ENCODE assay signal across 8 cellular contexts in the genomic region with DNA sequence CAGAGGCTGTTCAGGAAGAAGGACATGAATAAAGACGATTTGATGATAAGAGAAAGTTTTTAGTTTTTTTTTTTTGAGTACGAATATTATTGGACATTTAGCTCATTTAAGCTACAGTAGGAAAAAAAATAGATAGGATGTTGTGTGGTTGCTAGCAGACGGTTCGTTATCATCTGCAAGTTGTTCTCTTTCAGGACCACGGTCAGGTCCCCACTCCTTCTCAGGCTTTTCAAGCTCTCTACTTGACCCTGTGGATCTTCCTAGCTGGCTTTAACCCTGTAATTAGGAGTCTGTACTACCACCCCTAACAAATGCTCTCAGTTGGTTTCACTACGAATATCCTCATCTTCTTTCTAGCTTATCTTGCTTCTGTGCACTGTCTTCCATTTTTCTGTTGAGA. TPM values are rescaled to one million over a fixed set of nuclear protein-coding genes. Genes with fewer than 3 reads are reported as not detected.
A peak's percentile ranks its signal among the peaks of the same experiment; 100 is the strongest.
DNase-seq lines count a peak whose midpoint lies in the region; ATAC-seq and FAIRE-seq lines count a peak whose summit lies in the region.

No MANE protein-coding gene starts in this region.

- no peak for ATAC-seq in GM18502 (IDR thresholded peaks at IDR 0.05; ENCODE audit: poor library complexity, unreplicated experiment)

- intact Hi-C loops in head of caudate nucleus (cut with DNase I): loop anchor here (5.0 kb wide), 1 partner anchor 48 kb away; no protein-coding TSS in a partner anchor

- no peak for FAIRE-seq in urothelium cell line (lab: Jason Lieb, UNC)

- peak; percentile 5 for DNase-seq in stimulated activated CD4-positive, alpha-beta T cell treated with anti-CD3 and anti-CD28 coated beads, Interleukin-4, amount 100 ng/mL, for 1 hour
- no peak for DNase-seq in stimulated activated CD4-positive, alpha-beta T cell treated with anti-CD3 and anti-CD28 coated beads, Interleukin-2, amount 100 ng/mL, for 48 hours
- peak; percentile 15 for DNase-seq in T1000 (lab: John Stamatoyannopoulos, UW)
- peak in 23 of 42 donors; percentile 18 to 81 (median 38) for DNase-seq in head of caudate nucleus
- peak; percentile 48 for DNase-seq in urothelium cell line (ENCODE audit: low spot score)
- DNase-seq in H4 (ENCODE audit: low spot score): no peak
- no peak for DNase-seq in NCI-H2107 (lab: John Stamatoyannopoulos, UW)

RNA-seq across cellular contexts. Expression of a gene that starts 1.1 kb away (rescaled TPM):
- total RNA-seq in H4 (2014; rRNA removed; shearing (Covaris generic)): 0.04 TPM in 1 of 2 replicates, not detected in the other

Comparison
In these comparisons a context has a peak if more than half of its experiments do, and no peak if none do; other contexts are left out.
1. DNase-seq: peak in stimulated activated CD4-positive, alpha-beta T cell treated with anti-CD3 and anti-CD28 coated beads, Interleukin-4, amount 100 ng/mL, for 1 hour (single experiment), T1000 (single experiment), head of caudate nucleus (23 of 42) and urothelium cell line (single experiment); none in stimulated activated CD4-positive, alpha-beta T cell treated with anti-CD3 and anti-CD28 coated beads, Interleukin-2, amount 100 ng/mL, for 48 hours (0 of 2), H4 (single experiment) and NCI-H2107 (single experiment).